ENCODE assay signal across 28 cellular contexts in genomic region chr1:93689521-93690223, GRCh38. TPM values are rescaled to one million over a fixed set of nuclear protein-coding genes. Genes with fewer than 3 reads are reported as not detected.
A peak's percentile ranks its signal among the peaks of the same experiment; 100 is the strongest.
DNase-seq lines count a peak whose midpoint lies in the region; ATAC-seq and TF ChIP-seq lines count a peak whose summit lies in the region.
"Had no signal": no experiment of that assay in that cellular context is flagged by ENCODE, and none has a peak within 500 bp of the region (broad histone marks: within the 10 kb centered on the region; RNA-seq: fewer than 3 reads in every experiment).

No MANE protein-coding gene starts in this region.

- no peaks in the 10 kb centered on the region for H3K9me3 ChIP-seq in endodermal cell (ENCODE audit: control insufficient read depth, low read length)
- no peaks in the 10 kb centered on the region for H3K9me3 ChIP-seq in HAP-1
- H3K9me3 ChIP-seq: gastrocnemius medialis, pancreas, right atrium auricular region had no signal

- H3K27ac ChIP-seq in endodermal cell (ENCODE audit: low read depth, low read length), result no peak overlapping the region
- H3K27ac ChIP-seq: 22Rv1, gastrocnemius medialis, hepatocyte, KMS-11, pancreas, right atrium auricular region, VCaP had no signal

- H3K4me1 ChIP-seq in endodermal cell (ENCODE audit: control insufficient read depth, insufficient read depth, low read length) (peaks cover 6% of the 10 kb centered on the region), HAP-1 (peaks cover 20% of the 10 kb centered on the region)
- H3K4me1 ChIP-seq: gastrocnemius medialis, pancreas had no signal

- in situ Hi-C loops in HAP-1 (cut with MboI; ENCODE audit: low sequenced_read_pairs), result no loop called here

- no peak overlapping the region for H3K27ac Mint-ChIP-seq in endodermal cell
- H3K27ac Mint-ChIP-seq in stimulated activated naive B cell treated with anti-CD40 and anti-IgM and Interleukin-4, amounts not matched to agents 10 μg/mL and 1 μg/mL and 100 μg/mL, for 72 hours, result peak overlapping the region; percentile 68
- H3K27ac Mint-ChIP-seq: activated naive CD8-positive, alpha-beta T cell treated with anti-CD3 and anti-CD28 coated beads, Interleukin-2, amount 10 ng/mL, durations not matched to agents 7 days and 5 days; CD4-positive, CD25-positive, alpha-beta regulatory T cell had no signal

- no peak overlapping the region for H3K9ac ChIP-seq in endodermal cell (ENCODE audit: extremely low read depth, low read length, poor library complexity, severe bottlenecking)
- H3K9ac ChIP-seq: KMS-11 had no signal

- H3K4me3 Mint-ChIP-seq in endodermal cell, result no peak overlapping the region
- no peak overlapping the region for H3K4me3 Mint-ChIP-seq in stimulated activated naive B cell treated with anti-CD40 and anti-IgM and Interleukin-4, amounts not matched to agents 10 μg/mL and 1 μg/mL and 100 μg/mL, for 72 hours
- H3K4me3 Mint-ChIP-seq: activated naive CD8-positive, alpha-beta T cell treated with anti-CD3 and anti-CD28 coated beads, Interleukin-2, amount 10 ng/mL, durations not matched to agents 7 days and 5 days; CD4-positive, CD25-positive, alpha-beta regulatory T cell had no signal

- H3K36me3 ChIP-seq in endodermal cell (ENCODE audit: control insufficient read depth, insufficient read depth, low read length), result no peaks in the 10 kb centered on the region
- H3K36me3 ChIP-seq in HAP-1 (replicated peaks), result no peaks in the 10 kb centered on the region
- H3K36me3 ChIP-seq: gastrocnemius medialis, pancreas, right atrium auricular region had no signal

- H3K9me3 Mint-ChIP-seq in endodermal cell, result no peaks in the 10 kb centered on the region
- H3K9me3 Mint-ChIP-seq in stimulated activated naive B cell treated with anti-CD40 and anti-IgM and Interleukin-4, amounts not matched to agents 10 μg/mL and 1 μg/mL and 100 μg/mL, for 72 hours, result no peaks in the 10 kb centered on the region
- H3K9me3 Mint-ChIP-seq: activated naive CD8-positive, alpha-beta T cell treated with anti-CD3 and anti-CD28 coated beads, Interleukin-2, amount 10 ng/mL, durations not matched to agents 7 days and 5 days; CD4-positive, CD25-positive, alpha-beta regulatory T cell had no signal

- no peak for ATAC-seq in stimulated activated naive B cell treated with anti-CD40 and anti-IgM and Interleukin-4, amounts not matched to agents 10 μg/mL and 1 μg/mL and 100 μg/mL, for 72 hours (replicated peaks)
- ATAC-seq: gastrocnemius medialis; left colon; pancreas; stimulated activated naive CD8-positive, alpha-beta T cell treated with anti-CD3 and anti-CD28 coated beads, Interleukin-15, Interleukin-2, amounts not matched to agents 100 U/mL and 50 U/mL, for 24 hours had no signal

- H3K27me3 ChIP-seq in endodermal cell (ENCODE audit: control insufficient read depth, insufficient read depth, low read length, poor library complexity, severe bottlenecking) (no peaks in the 10 kb centered on the region), HAP-1 (ENCODE audit: low read depth) (no peaks in the 10 kb centered on the region)
- H3K27me3 ChIP-seq: gastrocnemius medialis, hepatocyte, pancreas, right atrium auricular region had no signal

- TF ChIP-seq CTCF in endodermal cell (conservative IDR thresholded peaks at IDR 0.05), result no peak

- H3K4me1 Mint-ChIP-seq in endodermal cell, result peaks cover 24% of the 10 kb centered on the region
- H3K4me1 Mint-ChIP-seq in stimulated activated naive B cell treated with anti-CD40 and anti-IgM and Interleukin-4, amounts not matched to agents 10 μg/mL and 1 μg/mL and 100 μg/mL, for 72 hours, result peaks cover 32 to 34% of the 10 kb centered on the region in 2 donors
- H3K4me1 Mint-ChIP-seq: CD4-positive, CD25-positive, alpha-beta regulatory T cell had no signal

- 91 to 100% methylated on average over 4 to 5 of the region's 5 CpGs for WGBS in endodermal cell (ENCODE audit: insufficient coverage in 1 of 2, insufficient read length in 1 of 2), 2 experiments

- H3K27me3 Mint-ChIP-seq in endodermal cell (ENCODE audit: insufficient read depth), result no peaks in the 10 kb centered on the region
- no peaks in the 10 kb centered on the region for H3K27me3 Mint-ChIP-seq in stimulated activated naive B cell treated with anti-CD40 and anti-IgM and Interleukin-4, amounts not matched to agents 10 μg/mL and 1 μg/mL and 100 μg/mL, for 72 hours

- DNase-seq in NCI-H2227 treated with DMSO at 0.1 percent for 48 hours (lab: John Stamatoyannopoulos, UW) (peak; percentile 50), NCI-H2227 (lab: John Stamatoyannopoulos, UW; ENCODE audit: unreplicated experiment) (no peak), NAMALWA (ENCODE audit: low spot score) (peak; percentile 18), endodermal cell (peak; percentile 41), NCI-H1105 treated with DMSO at 0.1 percent for 48 hours (lab: John Stamatoyannopoulos, UW) (no peak), midbrain (lab: John Stamatoyannopoulos, UW) (no peak), HAP-1 (ENCODE audit: low spot score in 2 of 2) (no peak)
- DNase-seq in stimulated activated naive B cell treated with anti-CD40 and anti-IgM and Interleukin-4, amounts not matched to agents 10 μg/mL and 1 μg/mL and 100 μg/mL, for 72 hours, result no peak
- DNase-seq: activated CD4-positive, alpha-beta T cell treated with anti-CD3 and anti-CD28 coated beads for 4 hours; activated effector memory CD4-positive, alpha-beta T cell treated with anti-CD3 and anti-CD28 coated beads, Interleukin-2, amount 50 U/mL, for 16 hours; activated naive CD8-positive, alpha-beta T cell treated with anti-CD3 and anti-CD28 coated beads, Interleukin-2, amount 10 ng/mL, durations not matched to agents 7 days and 5 days; aorta; CD4-positive, CD25-positive, alpha-beta regulatory T cell; DND-41; gastrocnemius medialis; left colon; mammary epithelial cell; NCI-H2107; NCI-H446 treated with DMSO at 0.1 percent for 48 hours; pancreas; Right ventricle myocardium superior; stimulated activated naive CD8-positive, alpha-beta T cell treated with anti-CD3 and anti-CD28 coated beads, Interleukin-15, Interleukin-2, amounts not matched to agents 100 U/mL and 50 U/mL, for 24 hours had no signal

- no peak overlapping the region for H3K4me3 ChIP-seq in endodermal cell (ENCODE audit: low read length)
- H3K4me3 ChIP-seq in HAP-1, result no peak overlapping the region
- H3K4me3 ChIP-seq: gastrocnemius medialis, hepatocyte, pancreas, right atrium auricular region, smooth muscle cell had no signal

- no peaks in the 10 kb centered on the region for H3K36me3 Mint-ChIP-seq in endodermal cell (ENCODE audit: low read depth)
- no peaks in the 10 kb centered on the region for H3K36me3 Mint-ChIP-seq in stimulated activated naive B cell treated with anti-CD40 and anti-IgM and Interleukin-4, amounts not matched to agents 10 μg/mL and 1 μg/mL and 100 μg/mL, for 72 hours
- H3K36me3 Mint-ChIP-seq: activated naive CD8-positive, alpha-beta T cell treated with anti-CD3 and anti-CD28 coated beads, Interleukin-2, amount 10 ng/mL, durations not matched to agents 7 days and 5 days; CD4-positive, CD25-positive, alpha-beta regulatory T cell had no signal

RNA-seq across cellular contexts. Expression of gene BCAR3, which starts 8.0 kb away (rescaled TPM):
- total RNA-seq in endodermal cell, result 10 to 100 TPM; 32.7 to 48.7 TPM
- polyA plus RNA-seq in endodermal cell (2013, experiment 1 of 2), result 23.9 TPM
- polyA plus RNA-seq in endodermal cell (2013, experiment 2 of 2), result 30.7 TPM

Comparison
In these comparisons a context has a peak if more than half of its experiments do, and no peak if none do; other contexts are left out.
1. DNase-seq: peak in NCI-H2227 treated with DMSO at 0.1 percent for 48 hours (single experiment), NAMALWA (single experiment) and endodermal cell (single experiment); none in NCI-H2227 (single experiment), stimulated activated naive B cell treated with anti-CD40 and anti-IgM and Interleukin-4, amounts not matched to agents 10 μg/mL and 1 μg/mL and 100 μg/mL, for 72 hours (single experiment), NCI-H1105 treated with DMSO at 0.1 percent for 48 hours (single experiment), midbrain (single experiment) and HAP-1 (0 of 2).